Comparison of ENCODE assay signal across 28 cellular contexts in genomic region chrX:94743478-94743877, GRCh38.
DNase-seq lines count a peak whose midpoint lies in the region; ATAC-seq lines count a peak whose summit lies in the region.
"Had no signal": no experiment of that assay in that cellular context is flagged by ENCODE, and none has a peak within 500 bp of the region (broad histone marks: within the 10 kb centered on the region; RNA-seq: fewer than 3 reads in every experiment).

No MANE protein-coding gene starts in this region.

- H3K4me1 Mint-ChIP-seq in activated CD8-positive, alpha-beta memory T cell treated with anti-CD3 and anti-CD28 coated beads, Interleukin-2, amount 10 ng/mL, durations not matched to agents 7 days and 5 days: peaks cover 19% of the 10 kb centered on the region
- H3K4me1 Mint-ChIP-seq: B cell; stimulated activated naive B cell treated with anti-CD40 and anti-IgM and Interleukin-4, amounts not matched to agents 10 μg/mL and 1 μg/mL and 100 μg/mL, for 72 hours had no signal

- H3K36me3 Mint-ChIP-seq in activated CD8-positive, alpha-beta memory T cell treated with anti-CD3 and anti-CD28 coated beads, Interleukin-2, amount 10 ng/mL, durations not matched to agents 7 days and 5 days: no peaks in the 10 kb centered on the region
- H3K36me3 Mint-ChIP-seq: naive thymus-derived CD8-positive, alpha-beta T cell; stimulated activated naive B cell treated with anti-CD40 and anti-IgM and Interleukin-4, amounts not matched to agents 10 μg/mL and 1 μg/mL and 100 μg/mL, for 72 hours had no signal

- H3K9me3 Mint-ChIP-seq in activated CD8-positive, alpha-beta memory T cell treated with anti-CD3 and anti-CD28 coated beads, Interleukin-2, amount 10 ng/mL, durations not matched to agents 7 days and 5 days (ENCODE audit: low read depth): no peaks in the 10 kb centered on the region
- H3K9me3 Mint-ChIP-seq: activated T-cell treated with anti-CD3 and anti-CD28 coated beads, Interleukin-2, amount 50 U/mL, for 4 hours; stimulated activated naive B cell treated with anti-CD40 and anti-IgM and Interleukin-4, amounts not matched to agents 10 μg/mL and 1 μg/mL and 100 μg/mL, for 72 hours had no signal

- ATAC-seq in activated CD8-positive, alpha-beta memory T cell treated with anti-CD3 and anti-CD28 coated beads, Interleukin-2, amount 10 ng/mL, durations not matched to agents 7 days and 5 days: peak; percentile 83
- peak; percentile 43 for ATAC-seq in stimulated activated naive CD8-positive, alpha-beta T cell treated with anti-CD3 and anti-CD28 coated beads, Interleukin-15, Interleukin-2, amounts not matched to agents 100 U/mL and 50 U/mL, for 24 hours
- no peak for ATAC-seq in HG03457 (IDR thresholded peaks at IDR 0.05; ENCODE audit: unreplicated experiment)
- ATAC-seq: A549; esophagus mucosa; foreskin keratinocyte; left lobe of liver; naive thymus-derived CD8-positive, alpha-beta T cell; SK-N-SH treated with all-trans-retinoic acid at 6 μM for 48 hours had no signal

- H3K4me3 Mint-ChIP-seq in activated CD8-positive, alpha-beta memory T cell treated with anti-CD3 and anti-CD28 coated beads, Interleukin-2, amount 10 ng/mL, durations not matched to agents 7 days and 5 days: no peak overlapping the region
- H3K4me3 Mint-ChIP-seq: activated T-cell treated with anti-CD3 and anti-CD28 coated beads, Interleukin-2, amount 50 U/mL, for 4 hours; B cell; naive thymus-derived CD8-positive, alpha-beta T cell; stimulated activated naive B cell treated with anti-CD40 and anti-IgM and Interleukin-4, amounts not matched to agents 10 μg/mL and 1 μg/mL and 100 μg/mL, for 72 hours had no signal

- no peaks in the 10 kb centered on the region for H3K27me3 Mint-ChIP-seq in activated CD8-positive, alpha-beta memory T cell treated with anti-CD3 and anti-CD28 coated beads, Interleukin-2, amount 10 ng/mL, durations not matched to agents 7 days and 5 days
- H3K27me3 Mint-ChIP-seq: B cell; naive thymus-derived CD8-positive, alpha-beta T cell; stimulated activated naive B cell treated with anti-CD40 and anti-IgM and Interleukin-4, amounts not matched to agents 10 μg/mL and 1 μg/mL and 100 μg/mL, for 72 hours had no signal

- peak; percentile 41 for DNase-seq in activated CD8-positive, alpha-beta memory T cell treated with anti-CD3 and anti-CD28 coated beads, Interleukin-2, amount 10 ng/mL, durations not matched to agents 7 days and 5 days
- no peak for DNase-seq in activated CD8-positive, alpha-beta memory T cell treated with anti-CD3 and anti-CD28 coated beads for 24 hours
- peak; percentile 82 for DNase-seq in Jurkat, Clone E6-1 (ENCODE audit: low read depth, low spot score)
- DNase-seq in UCSD-AML1 (lab: John Stamatoyannopoulos, UW; ENCODE audit: unreplicated experiment) (peak; percentile 31), T1000 (lab: John Stamatoyannopoulos, UW) (no peak), EL (no peak)
- no peak for DNase-seq in stimulated activated naive CD8-positive, alpha-beta T cell treated with anti-CD3 and anti-CD28 coated beads, Interleukin-15, Interleukin-2, amounts not matched to agents 100 U/mL and 50 U/mL, for 24 hours
- DNase-seq: activated naive CD4-positive, alpha-beta T cell treated with Interleukin-2 at 50 U/mL for 16 hours; activated T-cell treated with anti-CD3 and anti-CD28 coated beads, Interleukin-2, amount 50 U/mL, for 4 hours; amygdala; Caco-2; foreskin keratinocyte; NCI-H1092; NCI-H2029; NCI-H226; NCI-H774; stimulated activated CD4-positive, alpha-beta T cell treated with anti-CD3 and anti-CD28 coated beads, Interleukin-4, amount 100 ng/mL, for 1 hour; stimulated activated naive B cell treated with anti-CD40 and anti-IgM and Interleukin-4, amounts not matched to agents 10 μg/mL and 1 μg/mL and 100 μg/mL, for 72 hours; testis; WERI-Rb-1 had no signal

- CTCF ChIA-PET in activated CD8-positive, alpha-beta memory T cell treated with anti-CD3 and anti-CD28 coated beads, Interleukin-2, amount 10 ng/mL, durations not matched to agents 7 days and 5 days (lab: Charles Lee): no interaction called here

- no peak overlapping the region for H3K27ac Mint-ChIP-seq in activated CD8-positive, alpha-beta memory T cell treated with anti-CD3 and anti-CD28 coated beads, Interleukin-2, amount 10 ng/mL, durations not matched to agents 7 days and 5 days
- H3K27ac Mint-ChIP-seq: B cell; naive thymus-derived CD8-positive, alpha-beta T cell; stimulated activated naive B cell treated with anti-CD40 and anti-IgM and Interleukin-4, amounts not matched to agents 10 μg/mL and 1 μg/mL and 100 μg/mL, for 72 hours had no signal

- no peak overlapping the region for H3K4me3 ChIP-seq in Jurkat, Clone E6-1 (ENCODE audit: low read length)
- H3K4me3 ChIP-seq: A549, breast epithelium, testis had no signal

Comparison
In these comparisons a context has a peak if more than half of its experiments do, and no peak if none do; other contexts are left out.
1. DNase-seq: peak in activated CD8-positive, alpha-beta memory T cell treated with anti-CD3 and anti-CD28 coated beads, Interleukin-2, amount 10 ng/mL, durations not matched to agents 7 days and 5 days (single experiment), Jurkat, Clone E6-1 (single experiment) and UCSD-AML1 (single experiment); none in activated CD8-positive, alpha-beta memory T cell treated with anti-CD3 and anti-CD28 coated beads for 24 hours (single experiment), stimulated activated naive CD8-positive, alpha-beta T cell treated with anti-CD3 and anti-CD28 coated beads, Interleukin-15, Interleukin-2, amounts not matched to agents 100 U/mL and 50 U/mL, for 24 hours (single experiment), T1000 (single experiment) and EL (single experiment).